18 cellular contexts compared by ENCODE assay signal in genomic region chr16:11571549-11571948, GRCh38. TPM values are rescaled to one million over a fixed set of nuclear protein-coding genes. Genes with fewer than 3 reads are reported as not detected.
DNase-seq lines count a peak whose midpoint lies in the region; ATAC-seq, FAIRE-seq and TF ChIP-seq lines count a peak whose summit lies in the region.
"Had no signal": no experiment of that assay in that cellular context is flagged by ENCODE, and none has a peak within 500 bp of the region (broad histone marks: within the 10 kb centered on the region; RNA-seq: fewer than 3 reads in every experiment).

No MANE protein-coding gene starts in this region.

- FAIRE-seq in GM19239 (lab: Jason Lieb, UNC), result no peak

- H3K4me3 ChIP-seq in AG04450 (ENCODE audit: low read depth, low read length), result no peak overlapping the region
- H3K4me3 ChIP-seq: PC-9 had no signal

- TF ChIP-seq CTCF in AG04450 (IDR thresholded peaks at IDR 0.05; ENCODE audit: low read depth, low read length), result no peak
- no peak for TF ChIP-seq CTCF in CD4-positive, alpha-beta T cell (IDR thresholded peaks at IDR 0.05)
- no peak for TF ChIP-seq CTCF in nephron progenitor cell (IDR thresholded peaks at IDR 0.05)

- DNase-seq in AG04450 (ENCODE audit: low read depth, low spot score) (no peak), nephron progenitor cell (no peak), ACHN (no peak), AG08396 (ENCODE audit: low spot score) (no peak), GM19239 (ENCODE audit: insufficient read length, low spot score) (no peak)
- DNase-seq in CD4-positive, alpha-beta T cell, result no peak
- no peak for DNase-seq in activated naive CD8-positive, alpha-beta T cell treated with anti-CD3 and anti-CD28 coated beads, Interleukin-2, amount 50 U/mL, for 24 hours
- DNase-seq: activated CD8-positive, alpha-beta memory T cell treated with anti-CD3 and anti-CD28 coated beads for 24 hours; BE2C; DMS79 treated with DMSO at 0.1 percent for 48 hours; erythroblast; HFFc6; NCI-H526; PC-9 had no signal

- H3K27me3 ChIP-seq in AG04450 (ENCODE audit: control insufficient read depth, insufficient read depth, low read length), result no peaks in the 10 kb centered on the region
- H3K27me3 ChIP-seq in CD4-positive, alpha-beta T cell (ENCODE audit: control insufficient read depth, insufficient read depth, low read length), result no peaks in the 10 kb centered on the region
- H3K27me3 ChIP-seq: BE2C had no signal

- no peaks in the 10 kb centered on the region for H3K9me3 ChIP-seq in AG04450 (ENCODE audit: control insufficient read depth, insufficient read depth, low read length)
- H3K9me3 ChIP-seq in CD4-positive, alpha-beta T cell (ENCODE audit: control insufficient read depth, low read length), result no peaks in the 10 kb centered on the region
- H3K9me3 ChIP-seq: BE2C had no signal

- no peaks in the 10 kb centered on the region for H3K27me3 Mint-ChIP-seq in CD4-positive, alpha-beta T cell
- peaks cover 2% of the 10 kb centered on the region for H3K27me3 Mint-ChIP-seq in activated naive CD8-positive, alpha-beta T cell treated with anti-CD3 and anti-CD28 coated beads, Interleukin-2, amount 50 U/mL, for 24 hours
- peaks cover 2% of the 10 kb centered on the region for H3K27me3 Mint-ChIP-seq in nephron progenitor cell (ENCODE audit: low read depth, poor library complexity)

- H3K9me3 Mint-ChIP-seq in CD4-positive, alpha-beta T cell, result no peaks in the 10 kb centered on the region
- H3K9me3 Mint-ChIP-seq in activated naive CD8-positive, alpha-beta T cell treated with anti-CD3 and anti-CD28 coated beads, Interleukin-2, amount 50 U/mL, for 24 hours, result no peaks in the 10 kb centered on the region
- peaks cover 14% of the 10 kb centered on the region for H3K9me3 Mint-ChIP-seq in nephron progenitor cell
- H3K9me3 Mint-ChIP-seq: activated T-helper 2 cell treated with anti-CD3 and anti-CD28 coated beads, Interferon-gamma antibody, Interleukin-2, Interleukin-4, amounts not matched to agents 10 μg/mL and 5 μg/mL and 100 μg/mL, durations not matched to agents 14 hours and 24 hours and 36 hours; dendritic cell treated with granulocyte-macrophage colony-stimulating factor and Interleukin-4, amounts not matched to agents 40 ng/mL and 50 ng/mL, for 4 days; HFFc6 had no signal

- intact Hi-C loops in CD4-positive, alpha-beta T cell (cut with DNase I, micrococcal nuclease), result no loop called here

- CTCF ChIA-PET in AG04450 (lab: Charles Lee), result no interaction called here
- CTCF ChIA-PET in CD4-positive, alpha-beta T cell (lab: Charles Lee), result no interaction called here

- in situ Hi-C loops in ACHN (cut with HindIII; ENCODE audit: low pct_ligation_motif_present, low pct_unique_long_range_greater_than_20kb, low sequenced_read_pairs), result no loop called here

- no peak for ATAC-seq in CD4-positive, alpha-beta T cell (ENCODE audit: poor library complexity)
- ATAC-seq in activated naive CD8-positive, alpha-beta T cell treated with anti-CD3 and anti-CD28 coated beads, Interleukin-2, amount 50 U/mL, for 24 hours, result no peak
- ATAC-seq in HG02678 (IDR thresholded peaks at IDR 0.05; ENCODE audit: unreplicated experiment), result no peak
- ATAC-seq: sciatic nerve had no signal

- POLR2A ChIA-PET in AG04450 (lab: Yijun Ruan, JAX), result no interaction called here
- POLR2A ChIA-PET in CD4-positive, alpha-beta T cell (lab: Charles Lee), result interaction anchor here (0.6 to 1.6 kb wide), 2 partner anchors 9 to 11 kb away, joined by 4 read pairs; no protein-coding TSS in a partner anchor

- H3K27ac ChIP-seq in AG04450 (ENCODE audit: low read depth, low read length), result peak overlapping the region; percentile 2
- peak overlapping the region; percentile 64 for H3K27ac ChIP-seq in CD4-positive, alpha-beta T cell (ENCODE audit: low read depth, low read length)
- H3K27ac ChIP-seq: PC-9 had no signal

- peaks cover 73% of the 10 kb centered on the region for H3K36me3 Mint-ChIP-seq in CD4-positive, alpha-beta T cell (ENCODE audit: low read depth)
- peaks cover 44% of the 10 kb centered on the region for H3K36me3 Mint-ChIP-seq in activated naive CD8-positive, alpha-beta T cell treated with anti-CD3 and anti-CD28 coated beads, Interleukin-2, amount 50 U/mL, for 24 hours (ENCODE audit: low read depth)
- H3K36me3 Mint-ChIP-seq in nephron progenitor cell (ENCODE audit: low read depth), result peaks cover 9% of the 10 kb centered on the region

- H3K4me1 Mint-ChIP-seq in CD4-positive, alpha-beta T cell (ENCODE audit: low read depth), result peaks cover 67% of the 10 kb centered on the region
- H3K4me1 Mint-ChIP-seq in activated naive CD8-positive, alpha-beta T cell treated with anti-CD3 and anti-CD28 coated beads, Interleukin-2, amount 50 U/mL, for 24 hours, result peaks cover 78% of the 10 kb centered on the region
- H3K4me1 Mint-ChIP-seq in nephron progenitor cell, result peaks cover 46% of the 10 kb centered on the region

- peak overlapping the region; percentile 94 for H3K27ac Mint-ChIP-seq in CD4-positive, alpha-beta T cell
- peak overlapping the region; percentile 59 for H3K27ac Mint-ChIP-seq in activated naive CD8-positive, alpha-beta T cell treated with anti-CD3 and anti-CD28 coated beads, Interleukin-2, amount 50 U/mL, for 24 hours
- peak overlapping the region; percentile 89 for H3K27ac Mint-ChIP-seq in nephron progenitor cell
- H3K27ac Mint-ChIP-seq: dendritic cell treated with granulocyte-macrophage colony-stimulating factor and Interleukin-4, amounts not matched to agents 40 ng/mL and 50 ng/mL, for 4 days; HFFc6 had no signal

- no peak overlapping the region for H3K4me3 Mint-ChIP-seq in CD4-positive, alpha-beta T cell
- H3K4me3 Mint-ChIP-seq in activated naive CD8-positive, alpha-beta T cell treated with anti-CD3 and anti-CD28 coated beads, Interleukin-2, amount 50 U/mL, for 24 hours, result no peak overlapping the region
- no peak overlapping the region for H3K4me3 Mint-ChIP-seq in nephron progenitor cell
- H3K4me3 Mint-ChIP-seq: dendritic cell treated with granulocyte-macrophage colony-stimulating factor and Interleukin-4, amounts not matched to agents 40 ng/mL and 50 ng/mL, for 4 days; HFFc6 had no signal

RNA-seq across cellular contexts. Expression of gene LITAF, which starts 15.2 kb away (rescaled TPM):
- polyA plus RNA-seq in AG04450 (2011; rRNA removed), result 190 and 217 TPM in 2 replicates
- 165 and 233 TPM in 2 replicates for polyA minus RNA-seq in AG04450 (2011; rRNA and poly(A)+ RNA removed)
- total RNA-seq in CD4-positive, alpha-beta T cell, result 100 to 1,000 TPM; 226 to 257 TPM
